ENCODE assay signal across 22 cellular contexts in the genomic region with DNA sequence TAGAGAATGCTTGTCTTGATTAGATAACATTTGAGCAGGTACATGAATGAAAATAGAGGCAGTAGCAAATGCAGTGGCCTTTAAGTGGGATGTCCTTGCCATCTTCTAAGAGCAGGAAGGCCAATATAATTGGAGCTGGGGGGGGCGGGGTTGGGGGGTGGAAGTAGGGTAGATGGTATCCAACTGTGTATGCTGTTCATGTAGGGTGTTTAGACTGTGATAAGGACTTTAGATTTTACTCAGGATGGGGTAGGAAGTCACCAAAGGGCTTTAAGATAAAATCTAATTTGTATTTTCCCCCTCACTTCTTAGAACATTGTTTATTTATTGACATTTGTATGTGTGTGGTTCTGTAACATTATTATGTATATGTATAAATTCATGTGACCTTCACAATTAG. TPM values are rescaled to one million over a fixed set of nuclear protein-coding genes. Genes with fewer than 3 reads are reported as not detected.
DNase-seq lines count a peak whose midpoint lies in the region; ATAC-seq, FAIRE-seq and TF ChIP-seq lines count a peak whose summit lies in the region.
"Had no signal": no experiment of that assay in that cellular context is flagged by ENCODE, and none has a peak within 500 bp of the region (broad histone marks: within the 10 kb centered on the region; RNA-seq: fewer than 3 reads in every experiment).

No MANE protein-coding gene starts in this region.

- no peak for ATAC-seq in HepG2
- no peak for ATAC-seq in right lobe of liver
- peak; percentile 32 for ATAC-seq in T-helper 17 cell
- peak; percentile 45 for ATAC-seq in activated naive CD8-positive, alpha-beta T cell treated with anti-CD3 and anti-CD28 coated beads, Interleukin-2, amount 50 U/mL, for 24 hours
- ATAC-seq: left lung, sciatic nerve had no signal

- no peaks in the 10 kb centered on the region for H3K9me2 ChIP-seq in Karpas-422 (replicated peaks; ENCODE audit: insufficient read depth, low read length)

- peak overlapping the region; percentile 68 for H3K4me3 Mint-ChIP-seq in T-helper 17 cell
- peak overlapping the region; percentile 9 for H3K4me3 Mint-ChIP-seq in activated naive CD8-positive, alpha-beta T cell treated with anti-CD3 and anti-CD28 coated beads, Interleukin-2, amount 50 U/mL, for 24 hours
- H3K4me3 Mint-ChIP-seq: activated B cell treated with CpG ODN at 0.5 μM for 24 hours, immature natural killer cell had no signal

- no peak for TF ChIP-seq RAD21 in HepG2 (CRISPR knock-in tag; IDR thresholded peaks at IDR 0.05)

- H3K4me1 ChIP-seq in HepG2 (ENCODE audit: insufficient read depth, low read length) (peaks cover 63% of the 10 kb centered on the region), right lobe of liver (peaks cover 0 to 40% (median 18%) of the 10 kb centered on the region in 4 donors), Karpas-422 (ENCODE audit: low read length) (peaks cover 22% of the 10 kb centered on the region)

- no peaks in the 10 kb centered on the region for H3K36me3 Mint-ChIP-seq in T-helper 17 cell (ENCODE audit: low read depth)
- H3K36me3 Mint-ChIP-seq in activated naive CD8-positive, alpha-beta T cell treated with anti-CD3 and anti-CD28 coated beads, Interleukin-2, amount 50 U/mL, for 24 hours (ENCODE audit: low read depth) = peaks cover 15% of the 10 kb centered on the region
- H3K36me3 Mint-ChIP-seq: immature natural killer cell had no signal

- H3K27me3 Mint-ChIP-seq in T-helper 17 cell = no peaks in the 10 kb centered on the region
- no peaks in the 10 kb centered on the region for H3K27me3 Mint-ChIP-seq in activated naive CD8-positive, alpha-beta T cell treated with anti-CD3 and anti-CD28 coated beads, Interleukin-2, amount 50 U/mL, for 24 hours
- H3K27me3 Mint-ChIP-seq: activated B cell treated with CpG ODN at 0.5 μM for 24 hours had no signal

- no peak for DNase-seq in HepG2 (ENCODE audit: low spot score)
- no peak for DNase-seq in right lobe of liver
- no peak for DNase-seq in T-helper 17 cell
- no peak for DNase-seq in activated naive CD8-positive, alpha-beta T cell treated with anti-CD3 and anti-CD28 coated beads, Interleukin-2, amount 50 U/mL, for 24 hours
- no peak for DNase-seq in posterior vena cava (ENCODE audit: low spot score)
- DNase-seq in Karpas-422 = no peak
- DNase-seq in GF-D8 (lab: John Stamatoyannopoulos, UW) = no peak
- DNase-seq: activated B cell treated with CpG ODN at 0.5 μM for 24 hours; effector CD8-positive, alpha-beta T cell; foreskin melanocyte; immature natural killer cell; left lung; midbrain; NCI-H226; NCI-H748 treated with DMSO at 0.1 percent for 48 hours; RPMI8226; stimulated activated CD8-positive, alpha-beta memory T cell treated with anti-CD3 and anti-CD28 coated beads, Interleukin-4, amount 100 ng/mL, for 48 hours; T1000 had no signal

- WGBS in HepG2 (ENCODE audit: low lambda C conversion rate) = 77% methylated on average over 1 of the region's 1 CpG
- WGBS in right lobe of liver (ENCODE audit: insufficient coverage, low coverage, low lambda C conversion rate, missing lambda C conversion rate) = 50% methylated on average over 1 of the region's 1 CpG

- TF ChIP-seq POLR2A in HepG2 (IDR thresholded peaks at IDR 0.05; ENCODE audit: insufficient read depth in 1 of 2, low read depth in 2 of 2, low read length in 2 of 2) (no peak), right lobe of liver (IDR thresholded peaks at IDR 0.05) (no peak)

- H3K9ac ChIP-seq in HepG2 (ENCODE audit: insufficient read depth, low read depth, low read length) (no peak overlapping the region), Karpas-422 (ENCODE audit: low read length) (no peak overlapping the region)

- H3K36me3 ChIP-seq in HepG2 (replicated peaks in 1 of 2; ENCODE audit: control insufficient read depth in 1 of 2, insufficient read depth in 2 of 2, low read length in 2 of 2) (peaks cover 0 to 6% of the 10 kb centered on the region in 2 experiments; a peak in 1 of 5 replicates), right lobe of liver (no peaks in the 10 kb centered on the region), Karpas-422 (ENCODE audit: insufficient read depth, low read length) (no peaks in the 10 kb centered on the region)
- H3K36me3 ChIP-seq: left lung, vagina had no signal

- no peak overlapping the region for H3K4me2 ChIP-seq in HepG2 (ENCODE audit: low read depth, low read length)
- H3K4me2 ChIP-seq in Karpas-422 (ENCODE audit: low read depth, low read length, poor library complexity, severe bottlenecking) = no peak overlapping the region

- H3K9me3 ChIP-seq in HepG2 (ENCODE audit: low read length) (no peaks in the 10 kb centered on the region), right lobe of liver (no peaks in the 10 kb centered on the region), T-helper 17 cell (ENCODE audit: control insufficient read depth, low read length, poor library complexity, severe bottlenecking) (no peaks in the 10 kb centered on the region), Karpas-422 (ENCODE audit: low read length) (no peaks in the 10 kb centered on the region)
- H3K9me3 ChIP-seq: left lung, vagina had no signal

- peak overlapping the region; percentile 97 for H3K27ac Mint-ChIP-seq in T-helper 17 cell
- H3K27ac Mint-ChIP-seq in activated naive CD8-positive, alpha-beta T cell treated with anti-CD3 and anti-CD28 coated beads, Interleukin-2, amount 50 U/mL, for 24 hours = peak overlapping the region; percentile 64
- H3K27ac Mint-ChIP-seq: activated B cell treated with CpG ODN at 0.5 μM for 24 hours, immature natural killer cell had no signal

- TF ChIP-seq CTCF in HepG2 (CRISPR knock-in tag; IDR thresholded peaks at IDR 0.05) = no peak
- no peak for TF ChIP-seq CTCF in right lobe of liver (IDR thresholded peaks at IDR 0.05)

- H3K4me1 Mint-ChIP-seq in T-helper 17 cell = peaks cover 75% of the 10 kb centered on the region
- H3K4me1 Mint-ChIP-seq in activated naive CD8-positive, alpha-beta T cell treated with anti-CD3 and anti-CD28 coated beads, Interleukin-2, amount 50 U/mL, for 24 hours = peaks cover 96% of the 10 kb centered on the region

- H3K27me3 ChIP-seq in HepG2 (ENCODE audit: control insufficient read depth in 1 of 2, insufficient read depth in 2 of 2, low read length in 2 of 2) (no peaks in the 10 kb centered on the region), right lobe of liver (no peaks in the 10 kb centered on the region), Karpas-422 (ENCODE audit: low read length) (no peaks in the 10 kb centered on the region)
- H3K27me3 ChIP-seq: left lung, vagina had no signal

- CTCF ChIA-PET in HepG2 (lab: Yijun Ruan, JAX; ENCODE audit: low intra/inter-chr PET ratio, low total read pairs) = no interaction called here

- TF ChIP-seq EP300 in HepG2 (IDR thresholded peaks at IDR 0.05; ENCODE audit: low read depth in 2 of 2, low read length in 2 of 2) (no peak), HepG2 (CRISPR knock-in tag; IDR thresholded peaks at IDR 0.05; ENCODE audit: borderline replicate concordance) (no peak)

- H3K9me3 Mint-ChIP-seq in activated naive CD8-positive, alpha-beta T cell treated with anti-CD3 and anti-CD28 coated beads, Interleukin-2, amount 50 U/mL, for 24 hours = no peaks in the 10 kb centered on the region
- H3K9me3 Mint-ChIP-seq: activated B cell treated with CpG ODN at 0.5 μM for 24 hours, immature natural killer cell had no signal

- BruUV-seq in HepG2 (replicated peaks; lab: Mats Ljungman, UMichigan) = no TSS peak

- POLR2A ChIA-PET in HepG2 (lab: Yijun Ruan, JAX) = no interaction called here

- no peak overlapping the region for H3K27ac ChIP-seq in HepG2 (ENCODE audit: extremely low read length, insufficient read depth, low read length)
- H3K27ac ChIP-seq in right lobe of liver = no peak overlapping the region
- no peak overlapping the region for H3K27ac ChIP-seq in Karpas-422 (ENCODE audit: low read length)
- H3K27ac ChIP-seq: left lung, SK-N-MC, vagina had no signal

- H3K4me3 ChIP-seq in HepG2 (replicated peaks in 1 of 3; ENCODE audit: insufficient read depth in 1 of 3, low read depth in 2 of 3, low read length in 3 of 3) = no peak overlapping the region
- H3K4me3 ChIP-seq in right lobe of liver = no peak overlapping the region
- no peak overlapping the region for H3K4me3 ChIP-seq in Karpas-422 (ENCODE audit: low read length)
- H3K4me3 ChIP-seq: left lung, SK-N-MC, vagina had no signal

- intact Hi-C loops in HepG2 (cut with micrococcal nuclease; ENCODE audit: unreplicated experiment) (no loop called here), right lobe of liver (cut with DNase I) (no loop called here), posterior vena cava (cut with DNase I) (no loop called here)

- no peak for FAIRE-seq in HepG2 (lab: Jason Lieb, UNC)
- FAIRE-seq: HTR-8/SVneo had no signal

- H2AFZ ChIP-seq in HepG2 (ENCODE audit: low read length) = no peak overlapping the region
- no peak overlapping the region for H2AFZ ChIP-seq in Karpas-422 (ENCODE audit: low read length)

- in situ Hi-C loops in HepG2 (cut with HindIII; ENCODE audit: extremely low pct_ligation_motif_present, low pct_unique_long_range_greater_than_20kb) = no loop called here

- peaks cover 98% of the 10 kb centered on the region for H3K79me2 ChIP-seq in HepG2 (ENCODE audit: insufficient read depth, low read length)
- peaks cover 97% of the 10 kb centered on the region for H3K79me2 ChIP-seq in Karpas-422 (ENCODE audit: low read length)

- H4K20me1 ChIP-seq in HepG2 (ENCODE audit: insufficient read depth, low read length) (peaks cover 65% of the 10 kb centered on the region), Karpas-422 (ENCODE audit: insufficient read depth, low read depth, low read length) (peaks cover 89% of the 10 kb centered on the region)

RNA-seq across cellular contexts. Expression of a gene that starts 12.0 kb away (rescaled TPM):
- total RNA-seq in HepG2 (2016; rRNA removed; fragmentation: Illumina TruSeq; extraction: Trizol) (23.7 and 44.3 TPM in 2 replicates), right lobe of liver (10 to 100 TPM; 25.5 to 33.1 (median 30.2) TPM), T-helper 17 cell (100 to 1,000 TPM; 192 to 199 TPM), posterior vena cava (10 to 100 TPM; 52.3 to 73.2 TPM)
- 8.4 and 8.9 TPM in 2 replicates for total RNA-seq in HepG2 (2016; cell fraction: cytosol; rRNA removed; fragmentation: Illumina TruSeq; extraction: Trizol; ENCODE audit: low read depth)
- total RNA-seq in HepG2 (2016; cell fraction: insoluble cytoplasmic fraction; rRNA removed; fragmentation: Illumina TruSeq; extraction: Trizol) = 24.3 and 40.7 TPM in 2 replicates
- 35.4 and 36.0 TPM in 2 replicates for total RNA-seq in HepG2 (2016; cell fraction: membrane; rRNA removed; fragmentation: Illumina TruSeq; extraction: Trizol)
- 30.5 and 36.6 TPM in 2 replicates for total RNA-seq in HepG2 (2016; cell fraction: nucleus; rRNA removed; fragmentation: Illumina TruSeq; extraction: Trizol)
- 38.1 and 50.2 TPM in 2 replicates for polyA plus RNA-seq in HepG2 (2011; rRNA removed)
- polyA plus RNA-seq in HepG2 (2011; cell fraction: cytosol; rRNA removed) = 21.0 and 33.3 TPM in 2 replicates
- polyA plus RNA-seq in HepG2 (2011; cell fraction: nucleus; rRNA removed) = 13.6 and 13.8 TPM in 2 replicates
- polyA plus RNA-seq in HepG2 (2012) = 39.0 and 39.2 TPM in 2 replicates
- 4.5 and 4.8 TPM in 2 replicates for polyA plus RNA-seq in HepG2 (2016; cell fraction: cytosol; fragmentation: Illumina TruSeq; extraction: Trizol; ENCODE audit: low read depth)
- 64.7 and 68.7 TPM in 2 replicates for polyA plus RNA-seq in HepG2 (2016; cell fraction: insoluble cytoplasmic fraction; fragmentation: Illumina TruSeq; extraction: Trizol; ENCODE audit: low read depth)
- polyA plus RNA-seq in HepG2 (2016; cell fraction: membrane; fragmentation: Illumina TruSeq; extraction: Trizol; ENCODE audit: low read depth) = 28.9 and 30.3 TPM in 2 replicates
- 40.3 and 41.8 TPM in 2 replicates for polyA plus RNA-seq in HepG2 (2016; cell fraction: nucleus; fragmentation: Illumina TruSeq; extraction: Trizol; ENCODE audit: insufficient read depth, low read depth)
- 29.3 and 44.7 TPM in 2 replicates for polyA minus RNA-seq in HepG2 (2011; rRNA and poly(A)+ RNA removed; ENCODE audit: low replicate concordance)
- 31.6 and 41.0 TPM in 2 replicates for polyA minus RNA-seq in HepG2 (2011; cell fraction: cytosol; rRNA and poly(A)+ RNA removed)
- polyA minus RNA-seq in HepG2 (2011; cell fraction: nucleus; rRNA and poly(A)+ RNA removed) = 56.5 and 70.6 TPM in 2 replicates
- 8.3 and 23.4 TPM in 2 replicates for total RNA-seq in Karpas-422 (2014; rRNA removed; shearing (Covaris generic); ENCODE audit: low replicate concordance)

Comparison
In these comparisons a context has a peak if more than half of its experiments do, and no peak if none do; other contexts are left out.
1. ATAC-seq: peak in T-helper 17 cell (single experiment) and activated naive CD8-positive, alpha-beta T cell treated with anti-CD3 and anti-CD28 coated beads, Interleukin-2, amount 50 U/mL, for 24 hours (single experiment); none in HepG2 (single experiment) and right lobe of liver (0 of 4).